In the genomic region with DNA sequence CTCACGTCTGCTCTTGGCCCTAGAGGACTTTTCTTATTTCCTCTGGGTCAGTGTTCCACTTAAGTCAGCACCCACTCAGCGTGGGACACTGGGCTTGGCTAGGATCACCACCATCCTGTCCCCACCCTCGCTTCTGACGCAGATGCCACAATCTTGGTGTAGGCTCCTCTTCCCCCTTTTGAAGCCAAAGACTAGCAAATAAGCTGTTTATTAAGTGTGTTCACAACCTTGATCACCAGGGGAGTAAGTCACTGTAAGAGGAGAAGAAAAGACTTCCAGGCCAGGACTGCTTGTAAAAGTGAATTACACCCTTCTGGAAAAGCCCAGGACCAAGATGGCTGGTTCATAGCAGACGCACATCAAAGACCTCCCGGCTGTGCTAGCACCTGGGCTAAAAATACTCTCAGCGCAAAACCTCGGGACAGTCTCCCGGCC, we compare ENCODE assay signal across 9 cellular contexts.
DNase-seq lines count a peak whose midpoint lies in the region; ATAC-seq and TF ChIP-seq lines count a peak whose summit lies in the region.
"Had no signal": no experiment of that assay in that cellular context is flagged by ENCODE, and none has a peak within 500 bp of the region (broad histone marks: within the 10 kb centered on the region; RNA-seq: fewer than 3 reads in every experiment).

No MANE protein-coding gene starts in this region.

- CTCF ChIA-PET in CD8-positive, alpha-beta memory T cell (lab: Charles Lee), result interaction anchor here (2.5 to 2.9 kb wide), 2 partner anchors 25 to 40 kb away, joined by 7 to 10 read pairs; no protein-coding TSS in a partner anchor
- CTCF ChIA-PET in activated CD4-positive, alpha-beta memory T cell treated with anti-CD3 and anti-CD28 coated beads for 36 hours (lab: Charles Lee), result interaction anchor here (0.9 to 3.8 kb wide), 6 partner anchors 8 to 70 kb away, joined by 4 to 19 read pairs (median 10); no protein-coding TSS in a partner anchor

- no peak overlapping the region for H3K4me3 ChIP-seq in CD8-positive, alpha-beta memory T cell (ENCODE audit: low read length)
- no peak overlapping the region for H3K4me3 ChIP-seq in prostate gland

- peaks cover 76% of the 10 kb centered on the region for H3K4me1 ChIP-seq in CD8-positive, alpha-beta memory T cell (ENCODE audit: insufficient read depth, low read length)
- H3K4me1 ChIP-seq in prostate gland (replicated peaks), result peaks cover 9% of the 10 kb centered on the region

- H3K27me3 ChIP-seq in CD8-positive, alpha-beta memory T cell (ENCODE audit: insufficient read depth, low read length, poor library complexity, severe bottlenecking), result no peaks in the 10 kb centered on the region
- H3K27me3 ChIP-seq in prostate gland (replicated peaks; ENCODE audit: insufficient read depth), result no peaks in the 10 kb centered on the region

- 80% methylated on average over 9 of the region's 9 CpGs for WGBS in prostate gland

- H3K27me3 Mint-ChIP-seq in CD8-positive, alpha-beta memory T cell, result no peaks in the 10 kb centered on the region
- no peaks in the 10 kb centered on the region for H3K27me3 Mint-ChIP-seq in activated CD4-positive, alpha-beta memory T cell treated with anti-CD3 and anti-CD28 coated beads for 36 hours

- DNase-seq in CD8-positive, alpha-beta memory T cell, result peak in 1 of 5 donors; percentile 65
- peak; percentile 56 for DNase-seq in activated CD4-positive, alpha-beta memory T cell treated with anti-CD3 and anti-CD28 coated beads for 36 hours
- DNase-seq in left cardiac atrium (peak; percentile 82), prostate gland (ENCODE audit: low spot score) (no peak), GM10266 (ENCODE audit: extremely low spot score) (no peak), H4 (ENCODE audit: low spot score) (no peak)
- DNase-seq: DMS153 had no signal

- H3K36me3 ChIP-seq in CD8-positive, alpha-beta memory T cell (ENCODE audit: insufficient read depth, low read length), result no peaks in the 10 kb centered on the region
- no peaks in the 10 kb centered on the region for H3K36me3 ChIP-seq in prostate gland

- H3K9me3 ChIP-seq in CD8-positive, alpha-beta memory T cell (ENCODE audit: low read length), result no peaks in the 10 kb centered on the region
- no peaks in the 10 kb centered on the region for H3K9me3 ChIP-seq in prostate gland

- TF ChIP-seq POLR2A in prostate gland (IDR thresholded peaks at IDR 0.05), result no peak

- H3K9me3 Mint-ChIP-seq in CD8-positive, alpha-beta memory T cell, result no peaks in the 10 kb centered on the region
- H3K9me3 Mint-ChIP-seq in activated CD4-positive, alpha-beta memory T cell treated with anti-CD3 and anti-CD28 coated beads for 36 hours, result no peaks in the 10 kb centered on the region

- peaks cover 0 to 6% (median 0%) of the 10 kb centered on the region in 3 donors for H3K36me3 Mint-ChIP-seq in CD8-positive, alpha-beta memory T cell
- peaks cover 20% of the 10 kb centered on the region for H3K36me3 Mint-ChIP-seq in activated CD4-positive, alpha-beta memory T cell treated with anti-CD3 and anti-CD28 coated beads for 36 hours

- peak; percentile 42 to 55 for ATAC-seq in left cardiac atrium
- no peak for ATAC-seq in HG03025 (IDR thresholded peaks at IDR 0.05; ENCODE audit: low FRiP score, unreplicated experiment)
- no peak for ATAC-seq in HG02938 (IDR thresholded peaks at IDR 0.05; ENCODE audit: unreplicated experiment)

- H3K4me3 Mint-ChIP-seq in CD8-positive, alpha-beta memory T cell, result peak overlapping the region; percentile 45 to 84 (median 63)
- peak overlapping the region; percentile 25 for H3K4me3 Mint-ChIP-seq in activated CD4-positive, alpha-beta memory T cell treated with anti-CD3 and anti-CD28 coated beads for 36 hours

- peak overlapping the region; percentile 88 for H3K27ac ChIP-seq in CD8-positive, alpha-beta memory T cell (ENCODE audit: low read depth, low read length)
- H3K27ac ChIP-seq in prostate gland, result peak overlapping the region; percentile 18 to 58

- peak overlapping the region; percentile 95 to 100 (median 99) for H3K27ac Mint-ChIP-seq in CD8-positive, alpha-beta memory T cell
- H3K27ac Mint-ChIP-seq in activated CD4-positive, alpha-beta memory T cell treated with anti-CD3 and anti-CD28 coated beads for 36 hours, result peak overlapping the region; percentile 99

- TF ChIP-seq CTCF in prostate gland (IDR thresholded peaks at IDR 0.05) (no peak), GM10266 (IDR thresholded peaks at IDR 0.05; ENCODE audit: control insufficient read depth, insufficient read depth, low read depth, missing control alignments) (no peak)

- intact Hi-C loops in activated CD4-positive, alpha-beta memory T cell treated with anti-CD3 and anti-CD28 coated beads for 36 hours (cut with micrococcal nuclease), result no loop called here
- intact Hi-C loops in left cardiac atrium (cut with DNase I) (loop anchor here in 1 of 2 donors (10.0 kb wide), 1 partner anchor 65 kb away; no protein-coding TSS in a partner anchor), prostate gland (cut with DNase I) (no loop called here)

- peaks cover 90 to 100% (median 100%) of the 10 kb centered on the region in 3 donors for H3K4me1 Mint-ChIP-seq in CD8-positive, alpha-beta memory T cell
- peaks cover 96% of the 10 kb centered on the region for H3K4me1 Mint-ChIP-seq in activated CD4-positive, alpha-beta memory T cell treated with anti-CD3 and anti-CD28 coated beads for 36 hours (ENCODE audit: low read depth)

- POLR2A ChIA-PET in CD8-positive, alpha-beta memory T cell (lab: Charles Lee), result interaction anchor here (1.1 kb wide), 1 partner anchor 9 kb away, joined by 3 read pairs; no protein-coding TSS in a partner anchor
- POLR2A ChIA-PET in activated CD4-positive, alpha-beta memory T cell treated with anti-CD3 and anti-CD28 coated beads for 36 hours (lab: Charles Lee), result interaction anchor here (3.1 to 5.4 kb wide), 4 partner anchors 8 to 62 kb away, joined by 24 to 76 read pairs (median 42); no protein-coding TSS in a partner anchor

Comparison
In these comparisons a context has a peak if more than half of its experiments do, and no peak if none do; other contexts are left out.
1. DNase-seq: peak in activated CD4-positive, alpha-beta memory T cell treated with anti-CD3 and anti-CD28 coated beads for 36 hours (single experiment) and left cardiac atrium (single experiment); none in prostate gland (single experiment), GM10266 (single experiment) and H4 (single experiment).
2. ATAC-seq: peak in left cardiac atrium (2 of 2); none in HG03025 (single experiment) and HG02938 (single experiment).